6 cellular contexts compared by ENCODE assay signal in the genomic region with DNA sequence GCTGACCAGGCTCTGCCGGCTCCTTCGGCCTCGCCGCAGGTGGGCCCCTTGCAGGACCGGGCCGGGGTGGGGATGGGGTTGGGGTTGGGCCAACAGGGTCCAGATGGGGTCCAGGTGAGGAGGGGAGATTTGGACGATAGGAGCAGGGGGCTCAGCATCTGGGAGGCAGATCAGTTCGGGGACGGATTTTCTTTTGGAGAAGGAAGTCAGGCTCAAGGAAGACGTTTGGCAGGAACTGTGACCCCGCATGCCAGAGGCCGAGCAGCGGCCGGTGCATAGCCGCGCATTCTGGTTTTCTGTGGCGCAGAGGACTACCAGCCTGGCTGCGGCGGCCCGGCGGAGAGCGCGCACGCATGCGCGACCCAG. TPM values are rescaled to one million over a fixed set of nuclear protein-coding genes. Genes with fewer than 3 reads are reported as not detected.
DNase-seq lines count a peak whose midpoint lies in the region; ATAC-seq and TF ChIP-seq lines count a peak whose summit lies in the region.

No MANE protein-coding gene starts in this region.

- peak overlapping the region; percentile 95 for H3K9ac ChIP-seq in Karpas-422 (ENCODE audit: low read length)

- intact Hi-C loops in Right ventricle myocardium superior (cut with DNase I): no loop called here

- H2AFZ ChIP-seq in Karpas-422 (ENCODE audit: low read length): no peak overlapping the region

- peaks cover 55% of the 10 kb centered on the region for H3K4me1 ChIP-seq in Karpas-422 (ENCODE audit: low read length)
- peaks cover 19% of the 10 kb centered on the region for H3K4me1 ChIP-seq in thymus (ENCODE audit: control insufficient read depth, insufficient read depth, low read length)

- ATAC-seq in Right ventricle myocardium superior (ENCODE audit: poor library complexity): peak; percentile 59
- no peak for ATAC-seq in left lobe of liver

- peaks cover 36% of the 10 kb centered on the region for H4K20me1 ChIP-seq in Karpas-422 (ENCODE audit: insufficient read depth, low read depth, low read length)

- H3K9me3 ChIP-seq in Karpas-422 (ENCODE audit: low read length) (no peaks in the 10 kb centered on the region), thymus (ENCODE audit: control insufficient read depth) (no peaks in the 10 kb centered on the region)

- H3K27ac ChIP-seq in 22Rv1: peak overlapping the region; percentile 98
- peak overlapping the region; percentile 95 for H3K27ac ChIP-seq in Karpas-422 (ENCODE audit: low read length)
- peak overlapping the region; percentile 97 for H3K27ac ChIP-seq in thymus (ENCODE audit: low read depth)

- peak overlapping the region; percentile 99 for H3K4me3 ChIP-seq in Karpas-422 (ENCODE audit: low read length)
- H3K4me3 ChIP-seq in thymus (ENCODE audit: low read length): peak overlapping the region; percentile 76

- H3K36me3 ChIP-seq in Karpas-422 (ENCODE audit: insufficient read depth, low read length): peaks cover 38% of the 10 kb centered on the region
- H3K36me3 ChIP-seq in thymus (ENCODE audit: control insufficient read depth, insufficient read depth): peaks cover 26% of the 10 kb centered on the region

- no peak for TF ChIP-seq CTCF in 22Rv1 (IDR thresholded peaks at IDR 0.05)

- no peaks in the 10 kb centered on the region for H3K9me2 ChIP-seq in Karpas-422 (replicated peaks; ENCODE audit: insufficient read depth, low read length)

- peaks cover 31% of the 10 kb centered on the region for H3K79me2 ChIP-seq in Karpas-422 (ENCODE audit: low read length)

- DNase-seq in Karpas-422: no peak
- no peak for DNase-seq in Right ventricle myocardium superior
- DNase-seq in SHP77 (lab: John Stamatoyannopoulos, UW): no peak
- no peak for DNase-seq in left lobe of liver (ENCODE audit: low spot score)

- peak overlapping the region; percentile 85 for H3K4me2 ChIP-seq in Karpas-422 (ENCODE audit: low read depth, low read length, poor library complexity, severe bottlenecking)

- under 1% methylated on average over 26 of the region's 26 CpGs for WGBS in thymus

- no peaks in the 10 kb centered on the region for H3K27me3 ChIP-seq in Karpas-422 (ENCODE audit: low read length)
- no peaks in the 10 kb centered on the region for H3K27me3 ChIP-seq in thymus (ENCODE audit: control insufficient read depth, insufficient read depth)

RNA-seq across cellular contexts. Expression of gene ALDOA, which starts 0.8 kb away (rescaled TPM):
- total RNA-seq in Karpas-422 (2014; rRNA removed; shearing (Covaris generic); ENCODE audit: low replicate concordance): 1,486 and 1,797 TPM in 2 replicates
- total RNA-seq in Right ventricle myocardium superior (3,843 TPM), left lobe of liver (176 TPM)
- 451 TPM for polyA plus RNA-seq in thymus

RNA-seq across cellular contexts. Expression of gene PPP4C, which starts 11.1 kb away (rescaled TPM):
- 103 and 154 TPM in 2 replicates for total RNA-seq in Karpas-422 (2014; rRNA removed; shearing (Covaris generic); ENCODE audit: low replicate concordance)
- total RNA-seq in Right ventricle myocardium superior: 33.2 TPM
- polyA plus RNA-seq in thymus: 106 TPM
- 51.0 TPM for total RNA-seq in left lobe of liver

RNA-seq across cellular contexts. Expression of gene TBX6, which starts 27.0 kb away (rescaled TPM):
- 1.8 and 2.1 TPM in 2 replicates for total RNA-seq in Karpas-422 (2014; rRNA removed; shearing (Covaris generic); ENCODE audit: low replicate concordance)
- total RNA-seq in Right ventricle myocardium superior (1.0 TPM), left lobe of liver (0.86 TPM)
- polyA plus RNA-seq in thymus: 2.6 TPM

RNA-seq across cellular contexts. Expression of gene YPEL3, which starts 31.3 kb away (rescaled TPM):
- total RNA-seq in Karpas-422 (2014; rRNA removed; shearing (Covaris generic); ENCODE audit: low replicate concordance): 62.1 and 93.0 TPM in 2 replicates
- 64.1 TPM for total RNA-seq in Right ventricle myocardium superior
- polyA plus RNA-seq in thymus: 231 TPM
- 20.9 TPM for total RNA-seq in left lobe of liver

RNA-seq across cellular contexts. Expression of gene TLCD3B, which starts 33.7 kb away (rescaled TPM):
- total RNA-seq in Karpas-422 (2014; rRNA removed; shearing (Covaris generic); ENCODE audit: low replicate concordance): 1.0 TPM in 1 of 2 replicates, not detected in the other
- not detected for total RNA-seq in Right ventricle myocardium superior
- 0.68 TPM for polyA plus RNA-seq in thymus
- total RNA-seq in left lobe of liver: 0.13 TPM
